ENCODE assay signal across 8 cellular contexts in genomic region chr16:3961449-3961849, GRCh38.
A peak's percentile ranks its signal among the peaks of the same experiment; 100 is the strongest.
DNase-seq lines count a peak whose midpoint lies in the region; ATAC-seq and TF ChIP-seq lines count a peak whose summit lies in the region.

No MANE protein-coding gene starts in this region.

- in situ Hi-C loops in KBM-7 (cut with MboI; ENCODE audit: low pct_unique_long_range_greater_than_20kb, low sequenced_read_pairs): no loop called here

- peak overlapping the region in 1 of 2 donors; percentile 52 for H3K4me3 Mint-ChIP-seq in effector memory CD8-positive, alpha-beta T cell
- no peak overlapping the region for H3K4me3 Mint-ChIP-seq in neural crest cell

- peaks cover 17% of the 10 kb centered on the region for H3K36me3 Mint-ChIP-seq in effector memory CD8-positive, alpha-beta T cell (ENCODE audit: insufficient read depth)
- H3K36me3 Mint-ChIP-seq in neural crest cell (ENCODE audit: low read depth): peaks cover 13% of the 10 kb centered on the region

- peaks cover 0 to under 1% (median 0%) of the 10 kb centered on the region in 11 experiments; a peak in 2 of 22 replicates for H3K9me3 ChIP-seq in BLaER1 treated with 17β-estradiol and CSF1 and Interleukin-3, amounts not matched to agents 10 nM and 100 nM (replicated peaks in 1 of 11)

- peak overlapping the region; percentile 19 to 75 (median 57); a peak in 18 of 22 replicates for H3K27ac ChIP-seq in BLaER1 treated with 17β-estradiol and CSF1 and Interleukin-3, amounts not matched to agents 10 nM and 100 nM

- H4K20me1 ChIP-seq in BLaER1 treated with 17β-estradiol and CSF1 and Interleukin-3, amounts not matched to agents 10 nM and 100 nM: peaks cover 0 to 19% (median 9%) of the 10 kb centered on the region in 11 experiments; a peak in 9 of 22 replicates

- no peak for ATAC-seq in effector memory CD8-positive, alpha-beta T cell (replicated peaks)
- ATAC-seq in GM21381 (IDR thresholded peaks at IDR 0.05; ENCODE audit: unreplicated experiment) (no peak), HG02798 (IDR thresholded peaks at IDR 0.05; ENCODE audit: poor library complexity, unreplicated experiment) (no peak), GM21367 (IDR thresholded peaks at IDR 0.05; ENCODE audit: unreplicated experiment) (no peak)

- H3K4me1 ChIP-seq in BLaER1 treated with 17β-estradiol and CSF1 and Interleukin-3, amounts not matched to agents 10 nM and 100 nM: peaks cover 35 to 63% (median 55%) of the 10 kb centered on the region in 10 experiments

- peak overlapping the region in 9 of 10 experiments; percentile 39 to 62 (median 47); a peak in 17 of 20 replicates for H3K4me3 ChIP-seq in BLaER1 treated with 17β-estradiol and CSF1 and Interleukin-3, amounts not matched to agents 10 nM and 100 nM

- peaks cover 12% of the 10 kb centered on the region in 2 donors for H3K4me1 Mint-ChIP-seq in effector memory CD8-positive, alpha-beta T cell (ENCODE audit: low read depth in 2 of 2)
- H3K4me1 Mint-ChIP-seq in neural crest cell: peaks cover 13% of the 10 kb centered on the region

- no peaks in the 10 kb centered on the region for H3K27me3 ChIP-seq in BLaER1 treated with 17β-estradiol and CSF1 and Interleukin-3, amounts not matched to agents 10 nM and 100 nM

- peak overlapping the region; percentile 6 to 73 (median 56); a peak in 19 of 22 replicates for H3K9ac ChIP-seq in BLaER1 treated with 17β-estradiol and CSF1 and Interleukin-3, amounts not matched to agents 10 nM and 100 nM

- peak overlapping the region; percentile 75 to 92 (median 82) for H3K4me2 ChIP-seq in BLaER1 treated with 17β-estradiol and CSF1 and Interleukin-3, amounts not matched to agents 10 nM and 100 nM

- peaks cover 15 to 34% (median 25%) of the 10 kb centered on the region in 11 experiments for H3K36me3 ChIP-seq in BLaER1 treated with 17β-estradiol and CSF1 and Interleukin-3, amounts not matched to agents 10 nM and 100 nM

- peak overlapping the region; percentile 86 to 94 for H3K27ac Mint-ChIP-seq in effector memory CD8-positive, alpha-beta T cell
- H3K27ac Mint-ChIP-seq in neural crest cell (ENCODE audit: unreplicated experiment): no peak overlapping the region

- no peak for TF ChIP-seq CTCF in neural crest cell (conservative IDR thresholded peaks at IDR 0.05)

- H3K27me3 Mint-ChIP-seq in effector memory CD8-positive, alpha-beta T cell: peaks cover 14% of the 10 kb centered on the region in 2 donors
- peaks cover 5% of the 10 kb centered on the region for H3K27me3 Mint-ChIP-seq in neural crest cell (ENCODE audit: low read depth)

- no peaks in the 10 kb centered on the region for H3K9me3 Mint-ChIP-seq in effector memory CD8-positive, alpha-beta T cell
- H3K9me3 Mint-ChIP-seq in neural crest cell: peaks cover 3% of the 10 kb centered on the region

- DNase-seq in M059J (ENCODE audit: low read depth) (peak; percentile 80), neural crest cell (ENCODE audit: low read depth, low spot score) (peak; percentile 30), KBM-7 (no peak)
- no peak for DNase-seq in effector memory CD8-positive, alpha-beta T cell

Comparison
In these comparisons a context has a peak if more than half of its experiments do, and no peak if none do; other contexts are left out.
1. DNase-seq: peak in M059J (single experiment) and neural crest cell (single experiment); none in effector memory CD8-positive, alpha-beta T cell (0 of 3) and KBM-7 (single experiment).